ENCODE assay signal across 1 cellular context in genomic region chr2:174340400-174341300, GRCh38.
TF ChIP-seq lines count a peak whose summit lies in the region.

No MANE protein-coding gene starts in this region.

TF ChIP-seq in endothelial cell of umbilical vein, 7 proteins besides CTCF, POLR2A, EP300 and RAD21:
- peak; percentile 98 for TF ChIP-seq EZH2 (IDR thresholded peaks at IDR 0.05; ENCODE audit: borderline replicate concordance, low read depth, low read length, severe bottlenecking)
- no peak for TF ChIP-seq POLR2AphosphoS5 (IDR thresholded peaks at IDR 0.05; ENCODE audit: insufficient read depth, low read depth, low read length)
TF ChIP-seq in endothelial cell of umbilical vein: peak in this region for 1.
